In genomic region chr7:81280531-81280930, GRCh38 we compare ENCODE assay signal across 31 cellular contexts.
"Had no signal": no experiment of that assay in that cellular context is flagged by ENCODE, and none has a peak within 500 bp of the region (broad histone marks: within the 10 kb centered on the region; RNA-seq: fewer than 3 reads in every experiment).

No MANE protein-coding gene starts in this region.

- H3K4me3 ChIP-seq: esophagus squamous epithelium, gastrocnemius medialis, hepatocyte, pancreas, prostate gland, stomach, thyroid gland, upper lobe of right lung had no signal

- DNase-seq: activated CD4-positive, alpha-beta T cell treated with anti-CD3 and anti-CD28 coated beads, Interleukin-2, amount 50 U/mL, for 1 hour; activated CD8-positive, alpha-beta T cell treated with anti-CD3 and anti-CD28 coated beads for 36 hours; activated naive CD8-positive, alpha-beta T cell treated with anti-CD3 and anti-CD28 coated beads, Interleukin-2, amount 50 U/mL, for 24 hours; activated T-cell treated with anti-CD3 and anti-CD28 coated beads, Interleukin-2, amount 50 U/mL, for 4 hours; amygdala; endodermal cell; esophagus squamous epithelium; gastrocnemius medialis; glutamatergic neuron; islet precursor cell; left cardiac atrium; naive thymus-derived CD4-positive, alpha-beta T cell; pancreas; retina; small intestine; stimulated activated CD4-positive, alpha-beta T cell treated with anti-CD3 and anti-CD28 coated beads, Interleukin-1b, Interleukin-23, amount 100 ng/mL, for 48 hours; stimulated activated naive B cell treated with anti-CD40 and anti-IgM and Interleukin-4, amounts not matched to agents 10 μg/mL and 1 μg/mL and 100 μg/mL, for 72 hours; stomach; T-helper 9 cell; thyroid gland; upper lobe of right lung had no signal

- H3K79me2 ChIP-seq: hepatocyte had no signal

- FAIRE-seq: pancreas, small intestine had no signal

- ATAC-seq: activated CD8-positive, alpha-beta T cell treated with anti-CD3 and anti-CD28 coated beads for 36 hours; activated naive CD8-positive, alpha-beta T cell treated with anti-CD3 and anti-CD28 coated beads, Interleukin-2, amount 50 U/mL, for 24 hours; activated T-cell treated with anti-CD3 and anti-CD28 coated beads, Interleukin-2, amount 50 U/mL, for 4 hours; gastrocnemius medialis; left cardiac atrium; naive thymus-derived CD4-positive, alpha-beta T cell; pancreas; sciatic nerve; stimulated activated naive B cell treated with anti-CD40 and anti-IgM and Interleukin-4, amounts not matched to agents 10 μg/mL and 1 μg/mL and 100 μg/mL, for 72 hours; upper lobe of right lung; WTC11 had no signal

- H3K27me3 Mint-ChIP-seq: activated CD8-positive, alpha-beta T cell treated with anti-CD3 and anti-CD28 coated beads for 36 hours; activated naive CD4-positive, alpha-beta T cell treated with anti-CD3 and anti-CD28 coated beads, Interleukin-2, amount 50 U/mL, for 24 hours; activated naive CD8-positive, alpha-beta T cell treated with anti-CD3 and anti-CD28 coated beads, Interleukin-2, amount 50 U/mL, for 24 hours; central memory CD8-positive, alpha-beta T cell; dendritic cell treated with granulocyte-macrophage colony-stimulating factor and Interleukin-4, amounts not matched to agents 40 ng/mL and 50 ng/mL, for 4 days; naive thymus-derived CD4-positive, alpha-beta T cell; stimulated activated naive B cell treated with anti-CD40 and anti-IgM and Interleukin-4, amounts not matched to agents 10 μg/mL and 1 μg/mL and 100 μg/mL, for 72 hours had no signal

- H3K4me1 ChIP-seq: esophagus squamous epithelium, gastrocnemius medialis, pancreas, prostate gland, stomach, thyroid gland, upper lobe of right lung had no signal

- H2AFZ ChIP-seq: hepatocyte had no signal

- H3K27ac Mint-ChIP-seq: activated CD8-positive, alpha-beta T cell treated with anti-CD3 and anti-CD28 coated beads for 36 hours; activated naive CD4-positive, alpha-beta T cell treated with anti-CD3 and anti-CD28 coated beads, Interleukin-2, amount 50 U/mL, for 24 hours; activated naive CD8-positive, alpha-beta T cell treated with anti-CD3 and anti-CD28 coated beads, Interleukin-2, amount 50 U/mL, for 24 hours; activated T-helper 2 cell treated with anti-CD3 and anti-CD28 coated beads, Interferon-gamma antibody, Interleukin-2, Interleukin-4, amounts not matched to agents 10 μg/mL and 5 μg/mL and 100 μg/mL, durations not matched to agents 14 hours and 24 hours and 36 hours; dendritic cell treated with granulocyte-macrophage colony-stimulating factor and Interleukin-4, amounts not matched to agents 40 ng/mL and 50 ng/mL, for 4 days; endodermal cell; mesothelial cell of epicardium; naive thymus-derived CD4-positive, alpha-beta T cell; stimulated activated naive B cell treated with anti-CD40 and anti-IgM and Interleukin-4, amounts not matched to agents 10 μg/mL and 1 μg/mL and 100 μg/mL, for 72 hours; T-helper 1 cell treated with Interleukin-12 subunit alpha and Interleukin-12 subunit beta and Interleukin-4 antibody, amounts not matched to agents 30 μg/mL and 1 μg/mL, for 36 hours; WTC11 had no signal

- H3K9me3 ChIP-seq: esophagus squamous epithelium, gastrocnemius medialis, pancreas, prostate gland, thyroid gland, upper lobe of right lung had no signal

- H3K4me2 ChIP-seq: hepatocyte had no signal

- H3K4me3 Mint-ChIP-seq: activated CD8-positive, alpha-beta T cell treated with anti-CD3 and anti-CD28 coated beads for 36 hours; activated naive CD4-positive, alpha-beta T cell treated with anti-CD3 and anti-CD28 coated beads, Interleukin-2, amount 50 U/mL, for 24 hours; activated naive CD8-positive, alpha-beta T cell treated with anti-CD3 and anti-CD28 coated beads, Interleukin-2, amount 50 U/mL, for 24 hours; activated T-cell treated with anti-CD3 and anti-CD28 coated beads, Interleukin-2, amount 50 U/mL, for 4 hours; central memory CD8-positive, alpha-beta T cell; dendritic cell treated with granulocyte-macrophage colony-stimulating factor and Interleukin-4, amounts not matched to agents 40 ng/mL and 50 ng/mL, for 4 days; endodermal cell; mesothelial cell of epicardium; naive thymus-derived CD4-positive, alpha-beta T cell; stimulated activated naive B cell treated with anti-CD40 and anti-IgM and Interleukin-4, amounts not matched to agents 10 μg/mL and 1 μg/mL and 100 μg/mL, for 72 hours; T-helper 1 cell treated with Interleukin-12 subunit alpha and Interleukin-12 subunit beta and Interleukin-4 antibody, amounts not matched to agents 30 μg/mL and 1 μg/mL, for 36 hours; WTC11 had no signal

- H3K36me3 Mint-ChIP-seq: activated naive CD4-positive, alpha-beta T cell treated with anti-CD3 and anti-CD28 coated beads, Interleukin-2, amount 50 U/mL, for 24 hours; stimulated activated naive B cell treated with anti-CD40 and anti-IgM and Interleukin-4, amounts not matched to agents 10 μg/mL and 1 μg/mL and 100 μg/mL, for 72 hours had no signal

- H3K27me3 ChIP-seq: esophagus squamous epithelium, gastrocnemius medialis, hepatocyte, pancreas, stomach, thyroid gland, upper lobe of right lung had no signal

- H3K27ac ChIP-seq: esophagus squamous epithelium, gastrocnemius medialis, hepatocyte, pancreas, prostate gland, stomach, thyroid gland, upper lobe of right lung had no signal

- H3K4me1 Mint-ChIP-seq: activated naive CD4-positive, alpha-beta T cell treated with anti-CD3 and anti-CD28 coated beads, Interleukin-2, amount 50 U/mL, for 24 hours; central memory CD8-positive, alpha-beta T cell; endodermal cell; naive thymus-derived CD4-positive, alpha-beta T cell; stimulated activated naive B cell treated with anti-CD40 and anti-IgM and Interleukin-4, amounts not matched to agents 10 μg/mL and 1 μg/mL and 100 μg/mL, for 72 hours; WTC11 had no signal

- H3K36me3 ChIP-seq: esophagus squamous epithelium, gastrocnemius medialis, pancreas, prostate gland, stomach, thyroid gland, upper lobe of right lung had no signal
